In genomic region chr17:33730131-33730530, GRCh38 we compare ENCODE assay signal across 19 cellular contexts.
"Had no signal": no experiment of that assay in that cellular context is flagged by ENCODE, and none has a peak within 500 bp of the region (broad histone marks: within the 10 kb centered on the region; RNA-seq: fewer than 3 reads in every experiment).

No MANE protein-coding gene starts in this region.

- H3K27ac Mint-ChIP-seq: dendritic cell treated with granulocyte-macrophage colony-stimulating factor and Interleukin-4, amounts not matched to agents 40 ng/mL and 50 ng/mL, for 4 days; effector memory CD8-positive, alpha-beta T cell; naive thymus-derived CD4-positive, alpha-beta T cell had no signal

- H3K4me3 ChIP-seq: coronary artery, esophagus muscularis mucosa, gastroesophageal sphincter, heart left ventricle, hepatocyte, left lung, lower lobe of right lung had no signal

- H3K79me2 ChIP-seq: hepatocyte had no signal

- H3K27me3 ChIP-seq: foreskin keratinocyte had no signal

- H3K4me3 Mint-ChIP-seq: dendritic cell treated with granulocyte-macrophage colony-stimulating factor and Interleukin-4, amounts not matched to agents 40 ng/mL and 50 ng/mL, for 4 days; effector memory CD8-positive, alpha-beta T cell; naive thymus-derived CD4-positive, alpha-beta T cell had no signal

- H3K9me3 Mint-ChIP-seq: dendritic cell treated with granulocyte-macrophage colony-stimulating factor and Interleukin-4, amounts not matched to agents 40 ng/mL and 50 ng/mL, for 4 days had no signal

- ATAC-seq: effector memory CD8-positive, alpha-beta T cell; foreskin keratinocyte; gastroesophageal sphincter; heart left ventricle; left colon; left lung; left ventricle myocardium superior; lower lobe of right lung; naive thymus-derived CD4-positive, alpha-beta T cell had no signal

- H3K36me3 ChIP-seq: esophagus muscularis mucosa, gastroesophageal sphincter, heart left ventricle, left lung, lower lobe of right lung had no signal

- H3K4me1 ChIP-seq: esophagus muscularis mucosa, foreskin keratinocyte, gastroesophageal sphincter, heart left ventricle, left lung, lower lobe of right lung had no signal

- H3K27ac ChIP-seq: coronary artery, esophagus muscularis mucosa, foreskin keratinocyte, gastroesophageal sphincter, heart left ventricle, hepatocyte, left lung, lower lobe of right lung had no signal

- H3K4me2 ChIP-seq: hepatocyte had no signal

- H3K4me1 Mint-ChIP-seq: naive thymus-derived CD4-positive, alpha-beta T cell had no signal

- DNase-seq: effector CD8-positive, alpha-beta T cell; effector memory CD8-positive, alpha-beta T cell; foreskin keratinocyte; heart left ventricle; hypothalamus; kidney; kidney glomerular epithelial cell; left colon; left lung; left ventricle myocardium superior; lower lobe of right lung; mesenchymal stem cell; midbrain; naive thymus-derived CD4-positive, alpha-beta T cell had no signal

- H3K9me3 ChIP-seq: left lung, lower lobe of right lung had no signal
